ENCODE assay signal across 8 cellular contexts in genomic region chr5:172443441-172444109, GRCh38. TPM values are rescaled to one million over a fixed set of nuclear protein-coding genes. Genes with fewer than 3 reads are reported as not detected.
DNase-seq lines count a peak whose midpoint lies in the region; ATAC-seq lines count a peak whose summit lies in the region.

No MANE protein-coding gene starts in this region.

- H3K27me3 ChIP-seq in adipocyte (replicated peaks; ENCODE audit: control insufficient read depth, insufficient read depth, low read length), result no peaks in the 10 kb centered on the region
- H3K27me3 ChIP-seq in right cardiac atrium (ENCODE audit: control insufficient read depth, insufficient read depth), result no peaks in the 10 kb centered on the region

- no peaks in the 10 kb centered on the region for H3K9me3 ChIP-seq in adipocyte (ENCODE audit: control insufficient read depth, low read length)
- H3K9me3 ChIP-seq in right cardiac atrium (ENCODE audit: control insufficient read depth, low read length), result no peaks in the 10 kb centered on the region

- H3K36me3 ChIP-seq in adipocyte (ENCODE audit: control insufficient read depth, insufficient read depth, low read length, severe bottlenecking), result no peaks in the 10 kb centered on the region

- peaks cover 73% of the 10 kb centered on the region for H3K4me1 ChIP-seq in adipocyte (ENCODE audit: control insufficient read depth, insufficient read depth, low read length)
- peaks cover 16% of the 10 kb centered on the region for H3K4me1 ChIP-seq in right cardiac atrium (ENCODE audit: control insufficient read depth, insufficient read depth, low read length)

- peak overlapping the region; percentile 40 for H3K9ac ChIP-seq in adipocyte (ENCODE audit: low read length)

- ATAC-seq in right cardiac atrium (peak; percentile 59 to 81), GM21526 (IDR thresholded peaks at IDR 0.05; ENCODE audit: low FRiP score, unreplicated experiment) (no peak)

- H3K4me3 ChIP-seq in adipocyte (ENCODE audit: low read length), result peak overlapping the region; percentile 14
- H3K4me3 ChIP-seq in right cardiac atrium (ENCODE audit: low read length), result no peak overlapping the region

- WGBS in right cardiac atrium, result 31% methylated on average over 10 of the region's 10 CpGs

- intact Hi-C loops in right cardiac atrium (cut with DNase I), result no loop called here

- H3K27ac ChIP-seq in right cardiac atrium (ENCODE audit: low read length), result peak overlapping the region; percentile 51

- DNase-seq in COLO829 (ENCODE audit: low spot score) (peak; percentile 19), NCI-H446 (lab: John Stamatoyannopoulos, UW) (peak; percentile 87 to 97), adipocyte (ENCODE audit: low read depth) (peak; percentile 83), right cardiac atrium (peak; percentile 90 to 94 (median 91)), HuH-7.5 (ENCODE audit: low spot score) (no peak), NCI-H526 (lab: John Stamatoyannopoulos, UW) (no peak)
- DNase-seq in stimulated activated CD4-positive, alpha-beta T cell treated with anti-CD3 and anti-CD28 coated beads, Interleukin-1b, Interleukin-23, amount 100 ng/mL, for 48 hours, result peak; percentile 73

RNA-seq across cellular contexts. Expression of gene SH3PXD2B, which starts 10.8 kb away (rescaled TPM):
- 10 to 100 TPM in 1 of 4 donors, 1 to 10 TPM in 3; 5.1 to 18.0 (median 9.1) TPM for total RNA-seq in right cardiac atrium
- 2.2 TPM for polyA plus RNA-seq in right cardiac atrium

Comparison
In these comparisons a context has a peak if more than half of its experiments do, and no peak if none do; other contexts are left out.
1. DNase-seq: peak in COLO829 (single experiment), NCI-H446 (2 of 2), adipocyte (single experiment), right cardiac atrium (3 of 3) and stimulated activated CD4-positive, alpha-beta T cell treated with anti-CD3 and anti-CD28 coated beads, Interleukin-1b, Interleukin-23, amount 100 ng/mL, for 48 hours (single experiment); none in HuH-7.5 (single experiment) and NCI-H526 (0 of 2).